In the genomic region with DNA sequence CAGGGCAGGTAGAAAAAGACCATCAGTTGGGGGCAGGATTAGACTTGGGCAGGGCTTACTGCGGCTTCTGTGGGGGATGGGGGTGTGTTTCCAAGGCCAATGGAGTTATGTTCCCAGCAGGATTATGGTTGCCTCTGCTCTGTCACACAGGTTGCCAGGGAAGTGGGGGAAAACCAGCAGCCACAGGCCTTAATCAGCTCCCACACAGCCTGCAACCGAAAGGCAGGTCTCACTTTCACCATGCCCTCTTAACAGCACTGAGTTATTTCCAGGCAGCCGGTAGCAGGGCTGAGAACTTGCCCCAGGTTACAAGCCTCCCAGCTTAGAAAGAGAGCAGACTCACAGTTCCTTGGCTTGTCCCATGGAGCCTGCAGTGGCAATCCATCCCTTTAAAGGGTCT, we compare ENCODE assay signal across 26 cellular contexts.
A peak's percentile ranks its signal among the peaks of the same experiment; 100 is the strongest.
DNase-seq lines count a peak whose midpoint lies in the region; ATAC-seq and TF ChIP-seq lines count a peak whose summit lies in the region.
"Had no signal": no experiment of that assay in that cellular context is flagged by ENCODE, and none has a peak within 500 bp of the region (broad histone marks: within the 10 kb centered on the region; RNA-seq: fewer than 3 reads in every experiment).

No MANE protein-coding gene starts in this region.

- no peaks in the 10 kb centered on the region for H3K79me1 ChIP-seq in mesendoderm (ENCODE audit: low read length)

- H3K36me3 ChIP-seq in WERI-Rb-1 (no peaks in the 10 kb centered on the region), mesendoderm (ENCODE audit: control insufficient read depth, insufficient read depth, low read length) (no peaks in the 10 kb centered on the region), body of pancreas (replicated peaks in 1 of 2; ENCODE audit: insufficient read depth in 1 of 2, low read depth in 2 of 2) (no peaks in the 10 kb centered on the region)

- H3K23ac ChIP-seq in mesendoderm (ENCODE audit: low read length): no peak overlapping the region

- no peak overlapping the region for H3K4me2 ChIP-seq in mesendoderm (ENCODE audit: low read length)
- H3K4me2 ChIP-seq: GM23338 had no signal

- DNase-seq in NCI-H82 (lab: John Stamatoyannopoulos, UW) (peak; percentile 60), WERI-Rb-1 (peak; percentile 33), mesendoderm (peak; percentile 4), GM10248 (ENCODE audit: extremely low spot score) (no peak), T-helper 9 cell (no peak), body of pancreas (no peak), A172 (ENCODE audit: low spot score) (no peak)
- DNase-seq: CD8-positive, alpha-beta memory T cell; DMS 273 treated with DMSO at 0.1 percent for 48 hours; DMS79; EL; GF-D8; HCEC 1CT; Karpas-422; NCI-H1092 treated with DMSO at 0.1 percent for 48 hours; NCI-H1436 treated with DMSO at 0.1 percent for 48 hours; NCI-H187 treated with DMSO at 0.1 percent for 48 hours; NCI-H2171 treated with DMSO at 0.1 percent for 48 hours; NCI-H345; NCI-H510A treated with DMSO at 0.1 percent for 48 hours; NK-92 treated with Interleukin-12 subunit alpha and Interleukin-12 subunit beta, amount 100 ng/mL, for 24 hours; RPMI8226; SHP77; T-cell had no signal

- no peak overlapping the region for H2AK5ac ChIP-seq in mesendoderm (ENCODE audit: low read length)

- H3K4me1 ChIP-seq in mesendoderm (ENCODE audit: control insufficient read depth, low read depth, low read length): no peaks in the 10 kb centered on the region
- H3K4me1 ChIP-seq in body of pancreas: no peaks in the 10 kb centered on the region

- H3K9me3 ChIP-seq in WERI-Rb-1 (ENCODE audit: severe bottlenecking): no peaks in the 10 kb centered on the region
- H3K9me3 ChIP-seq in body of pancreas: no peaks in the 10 kb centered on the region

- H3K56ac ChIP-seq in mesendoderm (ENCODE audit: low read length): no peak overlapping the region

- no peak overlapping the region for H2BK5ac ChIP-seq in mesendoderm (ENCODE audit: low read length)

- H3K27me3 ChIP-seq in WERI-Rb-1 (ENCODE audit: insufficient read depth, low read depth, severe bottlenecking): peaks cover 2% of the 10 kb centered on the region
- no peaks in the 10 kb centered on the region for H3K27me3 ChIP-seq in mesendoderm (ENCODE audit: insufficient read depth, low read length, poor library complexity)
- no peaks in the 10 kb centered on the region for H3K27me3 ChIP-seq in body of pancreas

- no peak overlapping the region for H3K9ac ChIP-seq in mesendoderm (ENCODE audit: low read length)

- H3K4ac ChIP-seq in mesendoderm (ENCODE audit: low read depth, low read length): no peak overlapping the region

- TF ChIP-seq POLR2A in body of pancreas (IDR thresholded peaks at IDR 0.05): no peak

- no peak for TF ChIP-seq CTCF in WERI-Rb-1 (IDR thresholded peaks at IDR 0.05; ENCODE audit: low read depth, low read length)
- TF ChIP-seq CTCF in GM10248 (IDR thresholded peaks at IDR 0.05; ENCODE audit: control extremely low read depth, extremely low read depth, low read depth, missing control alignments): no peak
- TF ChIP-seq CTCF in body of pancreas (IDR thresholded peaks at IDR 0.05): no peak

- H3K4me3 ChIP-seq in WERI-Rb-1 (ENCODE audit: low read depth, low read length) (no peak overlapping the region), mesendoderm (ENCODE audit: low read length) (no peak overlapping the region), body of pancreas (no peak overlapping the region)
- H3K4me3 ChIP-seq: GM23338 had no signal

- no peak for ATAC-seq in body of pancreas
- ATAC-seq: GM23338, HepG2, T-cell had no signal

- no peak overlapping the region for H2BK120ac ChIP-seq in mesendoderm (ENCODE audit: low read depth, low read length)

- H2BK15ac ChIP-seq in mesendoderm (replicated peaks; ENCODE audit: low read depth): no peak overlapping the region

- POLR2A ChIA-PET in GM10248 (lab: Yijun Ruan, JAX): no interaction called here

- no CpG with 5 or more reads among the region's 3 CpGs for WGBS in mesendoderm (ENCODE audit: extremely low coverage, insufficient coverage, low lambda C conversion rate)
- 57 to 83% methylated on average over 3 of the region's 3 CpGs for WGBS in body of pancreas, 2 donors

- H3K18ac ChIP-seq in mesendoderm (ENCODE audit: low read length): no peak overlapping the region

- CTCF ChIA-PET in GM10248 (lab: Yijun Ruan, JAX): no interaction called here

- H3K27ac ChIP-seq in WERI-Rb-1 (no peak overlapping the region), mesendoderm (ENCODE audit: low read depth, low read length) (no peak overlapping the region), body of pancreas (no peak overlapping the region)

- intact Hi-C loops in body of pancreas (cut with DNase I): no loop called here

- no peaks in the 10 kb centered on the region for H3K79me2 ChIP-seq in mesendoderm (ENCODE audit: control insufficient read depth, insufficient read depth, low read length)

- H4K5ac ChIP-seq in mesendoderm (ENCODE audit: low read length): no peak overlapping the region

- H4K8ac ChIP-seq in mesendoderm (ENCODE audit: low read depth, low read length): no peak overlapping the region

Comparison
In these comparisons a context has a peak if more than half of its experiments do, and no peak if none do; other contexts are left out.
1. DNase-seq: peak in NCI-H82 (single experiment), WERI-Rb-1 (single experiment) and mesendoderm (single experiment); none in GM10248 (single experiment), T-helper 9 cell (single experiment), body of pancreas (0 of 4) and A172 (single experiment).